Comparison of ENCODE assay signal across 8 cellular contexts in the genomic region with DNA sequence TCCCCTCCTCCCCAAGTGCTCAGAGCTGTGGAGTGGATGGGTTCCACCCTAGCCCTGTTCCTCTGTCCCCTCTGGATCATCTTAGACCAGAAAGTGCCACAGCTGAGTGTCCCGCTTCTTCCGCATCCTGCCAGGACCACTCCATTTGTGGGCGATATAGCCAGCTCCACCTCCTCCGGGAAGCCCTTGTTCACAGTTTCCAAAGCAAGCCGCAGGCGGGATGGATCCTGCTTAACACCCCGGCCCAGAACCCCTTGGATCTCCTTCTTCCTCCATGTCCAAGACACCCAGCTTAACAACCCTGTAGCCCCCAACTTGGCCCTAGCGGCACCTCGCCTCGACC. TPM values are rescaled to one million over a fixed set of nuclear protein-coding genes. Genes with fewer than 3 reads are reported as not detected.
DNase-seq lines count a peak whose midpoint lies in the region; ATAC-seq and TF ChIP-seq lines count a peak whose summit lies in the region.

No MANE protein-coding gene starts in this region.

- H3F3A ChIP-seq in PC-3 (ENCODE audit: low read length, unreplicated experiment), result no peaks in the 10 kb centered on the region

- H3K4me2 ChIP-seq in PC-3 (ENCODE audit: low read length), result peak overlapping the region; percentile 95
- peak overlapping the region; percentile 60 for H3K4me2 ChIP-seq in trophoblast cell (ENCODE audit: low read length)

- peak overlapping the region; percentile 92 for H4K8ac ChIP-seq in trophoblast cell (ENCODE audit: low read depth, low read length)

- no peak overlapping the region for H2AK5ac ChIP-seq in trophoblast cell (ENCODE audit: low read length)

- H3K79me2 ChIP-seq in PC-3 (ENCODE audit: low read length) (peaks cover 38% of the 10 kb centered on the region), trophoblast cell (ENCODE audit: control insufficient read depth, insufficient read depth, low read length, poor library complexity) (peaks cover 7% of the 10 kb centered on the region)

- H3K18ac ChIP-seq in trophoblast cell (ENCODE audit: low read length), result peak overlapping the region; percentile 55

- H3K27me3 ChIP-seq in PC-3 (ENCODE audit: low read length) (no peaks in the 10 kb centered on the region), esophagus muscularis mucosa (no peaks in the 10 kb centered on the region), trophoblast cell (ENCODE audit: insufficient read depth, low read length) (no peaks in the 10 kb centered on the region)

- peak overlapping the region; percentile 1 for H2BK12ac ChIP-seq in trophoblast cell (ENCODE audit: low read length)

- H4K91ac ChIP-seq in trophoblast cell (ENCODE audit: low read depth, low read length), result peak overlapping the region; percentile 87

- intact Hi-C loops in PC-3 (cut with micrococcal nuclease), result no loop called here
- intact Hi-C loops in esophagus muscularis mucosa (cut with DNase I), result no loop called here

- H2BK5ac ChIP-seq in trophoblast cell (ENCODE audit: low read depth, low read length, poor library complexity), result peak overlapping the region; percentile 10

- H3K4me3 ChIP-seq in GM12864 (ENCODE audit: low read depth, low read length) (peak overlapping the region; percentile 80), PC-3 (ENCODE audit: low read length) (peak overlapping the region; percentile 83; the same call in 1 of the 2 replicates), esophagus muscularis mucosa (peak overlapping the region; percentile 70 to 95 (median 89)), trophoblast cell (ENCODE audit: low read depth, low read length) (no peak overlapping the region)

- TF ChIP-seq CTCF in GM12864 (IDR thresholded peaks at IDR 0.05; ENCODE audit: low read depth, low read length, missing control alignments) (no peak), PC-3 (conservative IDR thresholded peaks at IDR 0.05; ENCODE audit: low read depth, low read length) (no peak), esophagus muscularis mucosa (IDR thresholded peaks at IDR 0.05) (no peak)

- 40% methylated on average over 10 of the region's 10 CpGs for WGBS in esophagus muscularis mucosa
- no CpG with 5 or more reads among the region's 10 CpGs for WGBS in trophoblast cell (ENCODE audit: extremely low coverage, insufficient coverage, insufficient read length)

- H3K36me3 ChIP-seq in PC-3 (ENCODE audit: low read depth, low read length), result peaks cover 21% of the 10 kb centered on the region
- H3K36me3 ChIP-seq in esophagus muscularis mucosa, result peaks cover 3 to 28% (median 24%) of the 10 kb centered on the region in 4 donors
- peaks cover 7 to 11% of the 10 kb centered on the region in 2 experiments for H3K36me3 ChIP-seq in trophoblast cell (ENCODE audit: control insufficient read depth in 1 of 2, insufficient read depth in 2 of 2, low read length in 2 of 2)

- peak overlapping the region; percentile 72 for H4K12ac ChIP-seq in trophoblast cell (ENCODE audit: low read depth, low read length)

- ATAC-seq in PC-3 (no peak), GM19467 (IDR thresholded peaks at IDR 0.05; ENCODE audit: unreplicated experiment) (no peak)

- peaks cover 50% of the 10 kb centered on the region for H3K4me1 ChIP-seq in PC-3 (ENCODE audit: insufficient read depth, low read length)
- peaks cover 59 to 83% (median 83%) of the 10 kb centered on the region in 4 donors for H3K4me1 ChIP-seq in esophagus muscularis mucosa
- H3K4me1 ChIP-seq in trophoblast cell (ENCODE audit: control insufficient read depth in 1 of 2, insufficient read depth in 2 of 2, low read length in 2 of 2), result peaks cover 11 to 14% of the 10 kb centered on the region in 2 experiments

- POLR2A ChIA-PET in PC-3 (lab: Charles Lee; ENCODE audit: unreplicated experiment), result no interaction called here

- no peak for TF ChIP-seq POLR2A in esophagus muscularis mucosa (IDR thresholded peaks at IDR 0.05; ENCODE audit: low read depth)

- peak overlapping the region; percentile 20 for H2BK120ac ChIP-seq in trophoblast cell (ENCODE audit: insufficient read depth, low read length, poor library complexity)

- peaks cover 11% of the 10 kb centered on the region for H3K79me1 ChIP-seq in trophoblast cell (ENCODE audit: low read length)

- H3K27ac ChIP-seq in PC-3 (ENCODE audit: low read length) (peak overlapping the region; percentile 31), esophagus muscularis mucosa (replicated peaks in 1 of 4) (peak overlapping the region; percentile 79 to 89 (median 85)), trophoblast cell (ENCODE audit: low read depth, low read length) (no peak overlapping the region)

- H3K9me2 ChIP-seq in PC-3 (replicated peaks; ENCODE audit: low read length), result no peaks in the 10 kb centered on the region

- peak overlapping the region; percentile 79 for H2AFZ ChIP-seq in PC-3 (ENCODE audit: low read length)
- H2AFZ ChIP-seq in trophoblast cell (ENCODE audit: insufficient read depth, low read length, poor library complexity), result peak overlapping the region; percentile 61

- TSS peak; percentile 88 for BruUV-seq in PC-3 (replicated peaks; lab: Mats Ljungman, UMichigan)

- no peak for DNase-seq in GM12864 (ENCODE audit: low read depth)
- no peak for DNase-seq in PC-3
- no peak for DNase-seq in esophagus muscularis mucosa (ENCODE audit: extremely low spot score)
- no peak for DNase-seq in trophoblast cell
- DNase-seq in Ammon's horn (ENCODE audit: low spot score), result no peak
- no peak for DNase-seq in pons (ENCODE audit: low spot score)
- no peak for DNase-seq in activated CD4-positive, alpha-beta T cell treated with anti-CD3 and anti-CD28 coated beads, Interleukin-2, amount 50 U/mL, for 1 hour

- CTCF ChIA-PET in PC-3 (lab: Charles Lee), result no interaction called here

- H4K20me1 ChIP-seq in PC-3 (ENCODE audit: low read length), result peaks cover 11% of the 10 kb centered on the region; the same call in 1 of the 2 replicates

- no peak for TF ChIP-seq EP300 in esophagus muscularis mucosa (IDR thresholded peaks at IDR 0.05)

- H3K9me3 ChIP-seq in PC-3 (ENCODE audit: low read length) (no peaks in the 10 kb centered on the region), esophagus muscularis mucosa (no peaks in the 10 kb centered on the region), trophoblast cell (ENCODE audit: insufficient read depth, low read depth, low read length) (peaks cover 2% of the 10 kb centered on the region)

- peak overlapping the region; percentile 88 for H3K9ac ChIP-seq in PC-3 (ENCODE audit: low read length)
- H3K9ac ChIP-seq in trophoblast cell (ENCODE audit: low read length), result peak overlapping the region; percentile 11

- H3K4ac ChIP-seq in trophoblast cell (ENCODE audit: low read depth, low read length), result peak overlapping the region; percentile 14

- H3K14ac ChIP-seq in trophoblast cell (ENCODE audit: low read length), result peak overlapping the region; percentile 60

- H3K23ac ChIP-seq in trophoblast cell (ENCODE audit: low read length), result no peak overlapping the region

RNA-seq across cellular contexts. Expression of a gene that starts 0.5 kb away (rescaled TPM):
- 63.5 and 69.5 TPM in 2 replicates for total RNA-seq in PC-3 (2014; rRNA removed)
- total RNA-seq in esophagus muscularis mucosa, result 10 to 100 TPM; 31.1 to 50.5 (median 38.9) TPM
- 117 and 125 TPM in 2 replicates for polyA plus RNA-seq in trophoblast cell (2013)

RNA-seq across cellular contexts. Expression of a gene that starts 28.0 kb away (rescaled TPM):
- not detected in 2 replicates for total RNA-seq in PC-3 (2014; rRNA removed)
- under 1 TPM in 3 of 4 donors, not detected in 1; 0.13 to 0.69 (median 0.17) TPM for total RNA-seq in esophagus muscularis mucosa
- polyA plus RNA-seq in trophoblast cell (2013), result 0.04 and 0.10 TPM in 2 replicates

RNA-seq across cellular contexts. Expression of a gene that starts 41.5 kb away (rescaled TPM):
- total RNA-seq in PC-3 (2014; rRNA removed) (147 and 166 TPM in 2 replicates), esophagus muscularis mucosa (10 to 100 TPM; 66.4 to 89.5 (median 79.9) TPM)
- 39.5 and 39.9 TPM in 2 replicates for polyA plus RNA-seq in trophoblast cell (2013)

RNA-seq across cellular contexts. Expression of a gene that starts 43.2 kb away (rescaled TPM):
- 41.5 and 43.0 TPM in 2 replicates for total RNA-seq in PC-3 (2014; rRNA removed)
- 1 to 10 TPM in 3 of 4 donors, under 1 TPM in 1; 0.71 to 2.1 (median 1.2) TPM for total RNA-seq in esophagus muscularis mucosa
- 10.5 and 10.7 TPM in 2 replicates for polyA plus RNA-seq in trophoblast cell (2013)

RNA-seq across cellular contexts. Expression of a gene that starts 48.1 kb away (rescaled TPM):
- total RNA-seq in PC-3 (2014; rRNA removed), result 8.5 and 12.4 TPM in 2 replicates
- 10 to 100 TPM; 24.1 to 35.7 (median 32.4) TPM for total RNA-seq in esophagus muscularis mucosa
- 3.0 and 3.5 TPM in 2 replicates for polyA plus RNA-seq in trophoblast cell (2013)
